In genomic region chr20:19813839-19814238, GRCh38 we compare ENCODE assay signal across 17 cellular contexts. TPM values are rescaled to one million over a fixed set of nuclear protein-coding genes. Genes with fewer than 3 reads are reported as not detected.
DNase-seq lines count a peak whose midpoint lies in the region; ATAC-seq and TF ChIP-seq lines count a peak whose summit lies in the region.
"Had no signal": no experiment of that assay in that cellular context is flagged by ENCODE, and none has a peak within 500 bp of the region (broad histone marks: within the 10 kb centered on the region; RNA-seq: fewer than 3 reads in every experiment).

No MANE protein-coding gene starts in this region.

- H3K27ac ChIP-seq in PC-9 (peak overlapping the region; percentile 95), esophagus muscularis mucosa (replicated peaks in 1 of 4) (peak overlapping the region in 3 of 4 donors; percentile 10 to 43 (median 40)), psoas muscle (peak overlapping the region; percentile 10)
- H3K27ac ChIP-seq: cardiac muscle cell had no signal

- no peak for TF ChIP-seq CTCF in AG10803 (conservative IDR thresholded peaks at IDR 0.05; ENCODE audit: low read length)
- no peak for TF ChIP-seq CTCF in PC-9 (conservative IDR thresholded peaks at IDR 0.05)
- TF ChIP-seq CTCF in esophagus muscularis mucosa (IDR thresholded peaks at IDR 0.05), result no peak
- TF ChIP-seq CTCF in psoas muscle (IDR thresholded peaks at IDR 0.05), result no peak

- H3K4me3 ChIP-seq in AG10803 (ENCODE audit: low read length), result no peak overlapping the region
- no peak overlapping the region for H3K4me3 ChIP-seq in PC-9
- no peak overlapping the region for H3K4me3 ChIP-seq in esophagus muscularis mucosa
- H3K4me3 ChIP-seq in psoas muscle, result no peak overlapping the region
- H3K4me3 ChIP-seq: cardiac muscle cell had no signal

- no peak for TF ChIP-seq EP300 in esophagus muscularis mucosa (IDR thresholded peaks at IDR 0.05)

- peak; percentile 82 for DNase-seq in AG10803 (ENCODE audit: low read depth)
- no peak for DNase-seq in PC-9
- no peak for DNase-seq in esophagus muscularis mucosa (ENCODE audit: extremely low spot score)
- no peak for DNase-seq in psoas muscle
- no peak for DNase-seq in G401 (ENCODE audit: low spot score)
- no peak for DNase-seq in NK-92 treated with Interleukin-12 subunit alpha and Interleukin-12 subunit beta, amount 100 ng/mL, for 24 hours (lab: John Stamatoyannopoulos, UW)
- no peak for DNase-seq in GM19240 (ENCODE audit: insufficient read length, low spot score)
- DNase-seq: activated CD8-positive, alpha-beta T cell treated with anti-CD3 and anti-CD28 coated beads for 36 hours; activated effector memory CD4-positive, alpha-beta T cell treated with Interleukin-2 at 50 U/mL for 16 hours; CD4-positive, CD25-positive, alpha-beta regulatory T cell; NCI-H187 treated with DMSO at 0.1 percent for 48 hours; NCI-H69; SHP77 treated with DMSO at 0.1 percent for 48 hours; stimulated activated CD4-positive, alpha-beta T cell treated with anti-CD3 and anti-CD28 coated beads, Interleukin-4, amount 100 ng/mL, for 1 hour had no signal

- ATAC-seq in psoas muscle (no peak), GM18517 (IDR thresholded peaks at IDR 0.05; ENCODE audit: unreplicated experiment) (no peak)
- ATAC-seq: activated CD8-positive, alpha-beta T cell treated with anti-CD3 and anti-CD28 coated beads for 36 hours; stimulated activated memory B cell treated with anti-CD40 and anti-IgM and Interleukin-4, amounts not matched to agents 10 μg/mL and 1 μg/mL and 100 μg/mL, for 72 hours had no signal

- peaks cover 16% of the 10 kb centered on the region for H3F3A ChIP-seq in PC-9 (ENCODE audit: insufficient read depth, low read depth)

- BruUV-seq in PC-9 (replicated peaks; lab: Mats Ljungman, UMichigan), result no TSS peak

- no peaks in the 10 kb centered on the region for H3K9me2 ChIP-seq in PC-9 (ENCODE audit: insufficient read depth)

- CTCF ChIA-PET in PC-9 (lab: Charles Lee), result no interaction called here

- no peaks in the 10 kb centered on the region for H3K36me3 ChIP-seq in PC-9 (ENCODE audit: low read depth)
- peaks cover 0 to 10% (median 8%) of the 10 kb centered on the region in 4 donors for H3K36me3 ChIP-seq in esophagus muscularis mucosa
- H3K36me3 ChIP-seq in psoas muscle (ENCODE audit: insufficient read depth in 1 of 2, low read depth in 1 of 2), result peaks cover 0 to 8% of the 10 kb centered on the region in 2 donors
- H3K36me3 ChIP-seq: cardiac muscle cell had no signal

- H4K20me1 ChIP-seq in PC-9 (ENCODE audit: insufficient read depth), result no peaks in the 10 kb centered on the region

- H3K4me1 ChIP-seq in PC-9 (replicated peaks; ENCODE audit: insufficient read depth), result peaks cover 32% of the 10 kb centered on the region
- H3K4me1 ChIP-seq in esophagus muscularis mucosa, result peaks cover 28 to 43% (median 38%) of the 10 kb centered on the region in 4 donors
- peaks cover 22% of the 10 kb centered on the region for H3K4me1 ChIP-seq in psoas muscle

- H3K79me2 ChIP-seq in PC-9 (ENCODE audit: low read depth), result no peaks in the 10 kb centered on the region

- no peak for TF ChIP-seq POLR2A in esophagus muscularis mucosa (IDR thresholded peaks at IDR 0.05; ENCODE audit: low read depth)

- no peak overlapping the region for H3K4me2 ChIP-seq in PC-9

- POLR2A ChIA-PET in PC-9 (lab: Charles Lee; ENCODE audit: unreplicated experiment), result no interaction called here

- H3K27me3 ChIP-seq in PC-9 (ENCODE audit: insufficient read depth, low read depth), result no peaks in the 10 kb centered on the region
- H3K27me3 ChIP-seq in esophagus muscularis mucosa, result no peaks in the 10 kb centered on the region
- H3K27me3 ChIP-seq in psoas muscle (ENCODE audit: insufficient read depth in 3 of 3, low read length in 2 of 3), result no peaks in the 10 kb centered on the region
- H3K27me3 ChIP-seq: cardiac muscle cell had no signal

- H3K9me3 ChIP-seq in PC-9 (ENCODE audit: insufficient read depth, low read depth) (peaks cover 13% of the 10 kb centered on the region; the same call in 1 of the 2 replicates), esophagus muscularis mucosa (no peaks in the 10 kb centered on the region), psoas muscle (no peaks in the 10 kb centered on the region)

- intact Hi-C loops in PC-9 (cut with micrococcal nuclease; ENCODE audit: unreplicated experiment) (no loop called here), esophagus muscularis mucosa (cut with DNase I) (no loop called here), psoas muscle (cut with DNase I) (no loop called here)

- in situ Hi-C loops in G401 (cut with HindIII; ENCODE audit: low sequenced_read_pairs), result no loop called here

- no peak overlapping the region for H2AFZ ChIP-seq in PC-9

- 66% methylated on average over 4 of the region's 4 CpGs for WGBS in esophagus muscularis mucosa
- WGBS in psoas muscle, 3 donors, result 45 to 62% (median 58%) methylated on average over 4 of the region's 4 CpGs

RNA-seq across cellular contexts. Expression of gene RIN2, which starts 55.8 kb away (rescaled TPM):
- total RNA-seq in PC-9 (2021) (39.0 and 46.2 TPM in 2 replicates), esophagus muscularis mucosa (10 to 100 TPM; 49.8 to 65.1 (median 53.0) TPM), psoas muscle (10 to 100 TPM; 18.9 to 33.4 (median 25.1) TPM)
- 1 to 10 TPM; 4.4 to 9.6 (median 5.5) TPM for polyA plus RNA-seq in psoas muscle
- 1.7 and 1.8 TPM in 2 replicates for total RNA-seq in G401 (2014; rRNA removed; shearing (Covaris generic))
- total RNA-seq: activated CD8-positive, alpha-beta T cell treated with anti-CD3 and anti-CD28 coated beads for 36 hours had no signal
- polyA plus RNA-seq: CD4-positive, CD25-positive, alpha-beta regulatory T cell had no signal

Comparison
In these comparisons a context has a peak if more than half of its experiments do, and no peak if none do; other contexts are left out.
1. H3K27ac ChIP-seq: peak in every context shown above with its lines; median percentile 95 in PC-9; 40 in esophagus muscularis mucosa; 10 in psoas muscle.